23 cellular contexts compared by ENCODE assay signal in genomic region chr5:79112703-79113058, GRCh38. TPM values are rescaled to one million over a fixed set of nuclear protein-coding genes. Genes with fewer than 3 reads are reported as not detected.
A peak's percentile ranks its signal among the peaks of the same experiment; 100 is the strongest.
DNase-seq lines count a peak whose midpoint lies in the region; ATAC-seq and TF ChIP-seq lines count a peak whose summit lies in the region.
"Had no signal": no experiment of that assay in that cellular context is flagged by ENCODE, and none has a peak within 500 bp of the region (broad histone marks: within the 10 kb centered on the region; RNA-seq: fewer than 3 reads in every experiment).

No MANE protein-coding gene starts in this region.

- H3K36me3 ChIP-seq in HUES48 (ENCODE audit: control insufficient read depth, insufficient read depth, low read length), result no peaks in the 10 kb centered on the region
- H3K36me3 ChIP-seq in stomach, result no peaks in the 10 kb centered on the region
- H3K36me3 ChIP-seq: BLaER1 treated with 17β-estradiol and CSF1 and Interleukin-3, amounts not matched to agents 10 nM and 100 nM had no signal

- no peaks in the 10 kb centered on the region for H3K9me3 Mint-ChIP-seq in progenitor cell of endocrine pancreas (ENCODE audit: low read depth)
- H3K9me3 Mint-ChIP-seq: CD4-positive, alpha-beta memory T cell; IgD-negative memory B cell had no signal

- DNase-seq in epithelial cell of proximal tubule (ENCODE audit: low read depth) (no peak), left lobe of liver (ENCODE audit: low spot score) (peak; percentile 52), stomach (no peak), AML-193 (lab: John Stamatoyannopoulos, UW) (no peak), progenitor cell of endocrine pancreas (ENCODE audit: low spot score, unreplicated experiment) (no peak)
- DNase-seq: ACHN; CD4-positive, alpha-beta memory T cell; MV-4-11; NCI-H1105 treated with DMSO at 0.1 percent for 48 hours; NCI-H2029 treated with DMSO at 0.1 percent for 48 hours; NCI-H226; NCI-H510A treated with DMSO at 0.1 percent for 48 hours; NCI-H774; NK-92 treated with Interleukin-12 subunit alpha and Interleukin-12 subunit beta, amount 100 ng/mL, for 24 hours had no signal

- TF ChIP-seq CTCF in epithelial cell of proximal tubule (conservative IDR thresholded peaks at IDR 0.05; ENCODE audit: low read depth, low read length), result no peak
- no peak for TF ChIP-seq CTCF in stomach (IDR thresholded peaks at IDR 0.05)
- TF ChIP-seq CTCF in progenitor cell of endocrine pancreas (IDR thresholded peaks at IDR 0.05; ENCODE audit: unreplicated experiment), result no peak

- H3K4me3 ChIP-seq in HUES48 (ENCODE audit: low read depth, low read length), result peak overlapping the region; percentile 70; the same call in 1 of the 2 replicates
- H3K4me3 ChIP-seq in epithelial cell of proximal tubule (ENCODE audit: low read depth, low read length), result peak overlapping the region; percentile 53
- H3K4me3 ChIP-seq in stomach, result peak overlapping the region in 3 of 4 donors; percentile 26 to 49 (median 38)
- H3K4me3 ChIP-seq: BLaER1 treated with 17β-estradiol and CSF1 and Interleukin-3, amounts not matched to agents 10 nM and 100 nM had no signal

- no peak for TF ChIP-seq EP300 in stomach (IDR thresholded peaks at IDR 0.05)

- TF ChIP-seq POLR2A in stomach (IDR thresholded peaks at IDR 0.05), result no peak

- WGBS in stomach, 5 donors, result 78 to 93% (median 87%) methylated on average over 5 of the region's 5 CpGs

- ATAC-seq in left lobe of liver, result peak; percentile 2
- ATAC-seq in HG03354 (IDR thresholded peaks at IDR 0.05; ENCODE audit: poor library complexity, severe bottlenecking, unreplicated experiment), result no peak
- ATAC-seq: SK-N-SH treated with all-trans-retinoic acid at 6 μM for 48 hours had no signal

- peaks cover 47% of the 10 kb centered on the region for H3K27me3 ChIP-seq in HUES48 (ENCODE audit: control insufficient read depth, insufficient read depth, low read length)
- H3K27me3 ChIP-seq in stomach, result peaks cover 0 to 24% (median 19%) of the 10 kb centered on the region in 3 donors
- H3K27me3 ChIP-seq: BLaER1 treated with 17β-estradiol and CSF1 and Interleukin-3, amounts not matched to agents 10 nM and 100 nM had no signal

- intact Hi-C loops in stomach (cut with DNase I; ENCODE audit: low total_unique reads), result no loop called here

- H3K36me3 Mint-ChIP-seq in progenitor cell of endocrine pancreas (ENCODE audit: insufficient read depth), result no peaks in the 10 kb centered on the region
- H3K36me3 Mint-ChIP-seq: CD4-positive, alpha-beta memory T cell; IgD-negative memory B cell had no signal

- H3K4me1 ChIP-seq in HUES48 (ENCODE audit: control insufficient read depth, insufficient read depth, low read length) (no peaks in the 10 kb centered on the region; the same call in 1 of the 2 replicates), stomach (peaks cover 10 to 26% (median 18%) of the 10 kb centered on the region in 4 donors)

- H3K27ac ChIP-seq in HUES48 (ENCODE audit: low read depth, low read length), result no peak overlapping the region
- no peak overlapping the region for H3K27ac ChIP-seq in stomach
- H3K27ac ChIP-seq: BLaER1 treated with 17β-estradiol and CSF1 and Interleukin-3, amounts not matched to agents 10 nM and 100 nM; HL-60; RWPE1 had no signal

- H3K9me3 ChIP-seq in HUES48 (ENCODE audit: control insufficient read depth, insufficient read depth, low read length) (no peaks in the 10 kb centered on the region), stomach (no peaks in the 10 kb centered on the region)

- H3K27ac Mint-ChIP-seq in progenitor cell of endocrine pancreas, result no peak overlapping the region
- H3K27ac Mint-ChIP-seq: CD4-positive, alpha-beta memory T cell; IgD-negative memory B cell had no signal

- H3K4me3 Mint-ChIP-seq in progenitor cell of endocrine pancreas (ENCODE audit: low read depth), result no peak overlapping the region
- H3K4me3 Mint-ChIP-seq: CD4-positive, alpha-beta memory T cell; IgD-negative memory B cell had no signal

- H3K9ac ChIP-seq in HUES48 (ENCODE audit: low read depth, low read length), result no peak overlapping the region
- H3K9ac ChIP-seq: BLaER1 treated with 17β-estradiol and CSF1 and Interleukin-3, amounts not matched to agents 10 nM and 100 nM had no signal

- peaks cover 59% of the 10 kb centered on the region for H3K27me3 Mint-ChIP-seq in progenitor cell of endocrine pancreas

- peaks cover 6% of the 10 kb centered on the region for H3K4me1 Mint-ChIP-seq in progenitor cell of endocrine pancreas (ENCODE audit: low read depth)
- H3K4me1 Mint-ChIP-seq: IgD-negative memory B cell had no signal

RNA-seq across cellular contexts. Expression of gene BHMT, which starts 1.1 kb away (rescaled TPM):
- total RNA-seq in epithelial cell of proximal tubule (1.2 and 1.4 TPM in 2 replicates), left lobe of liver (957 TPM), stomach (1 to 10 TPM in 2 of 5 donors, not detected in 3; 1.8 to 4.0 TPM), progenitor cell of endocrine pancreas (1.2 and 1.4 TPM in 2 replicates)
- polyA plus RNA-seq in stomach, result 1 to 10 TPM in 2 of 3 donors, under 1 TPM in 1; 0.53 to 3.4 (median 2.6) TPM
- total RNA-seq: CD4-positive, alpha-beta memory T cell; G401; HT-29 had no signal
- polyA plus RNA-seq: CD4-positive, alpha-beta memory T cell; IgD-negative memory B cell had no signal

RNA-seq across cellular contexts. Expression of gene BHMT2, which starts 43.1 kb away (rescaled TPM):
- total RNA-seq in epithelial cell of proximal tubule (2.9 and 3.8 TPM in 2 replicates), left lobe of liver (374 TPM), stomach (1 to 10 TPM in 4 of 5 donors, under 1 TPM in 1; 0.45 to 9.9 (median 2.6) TPM), progenitor cell of endocrine pancreas (0.64 and 1.2 TPM in 2 replicates)
- 10 to 100 TPM in 1 of 3 donors, 1 to 10 TPM in 2; 3.9 to 10.6 (median 7.6) TPM for polyA plus RNA-seq in stomach
- total RNA-seq: CD4-positive, alpha-beta memory T cell; G401; HT-29 had no signal
- polyA plus RNA-seq: CD4-positive, alpha-beta memory T cell; IgD-negative memory B cell had no signal

RNA-seq across cellular contexts. Expression of gene DMGDH, which starts 43.2 kb away (rescaled TPM):
- 0.80 and 1.9 TPM in 2 replicates for total RNA-seq in epithelial cell of proximal tubule
- total RNA-seq in left lobe of liver, result 119 TPM
- total RNA-seq in stomach, result 1 to 10 TPM in 3 of 5 donors, under 1 TPM in 1, not detected in 1; 0.58 to 5.3 (median 2.6) TPM
- 1 to 10 TPM in 2 of 3 donors, under 1 TPM in 1; 0.38 to 3.1 (median 1.2) TPM for polyA plus RNA-seq in stomach
- total RNA-seq in progenitor cell of endocrine pancreas, result 0.75 and 0.84 TPM in 2 replicates
- total RNA-seq: G401, HT-29 had no signal

Comparison
In these comparisons a context has a peak if more than half of its experiments do, and no peak if none do; other contexts are left out.
1. RNA of gene BHMT, which starts 1.1 kb away (total RNA-seq): 957 TPM in left lobe of liver (single experiment); 1.2 to 1.4 TPM in progenitor cell of endocrine pancreas, 1.2 to 1.4 TPM in epithelial cell of proximal tubule and 1.8 to 4.0 TPM in stomach; every median in the first group is over 100 times any median in the second.
2. RNA of gene BHMT2, which starts 43.1 kb away (total RNA-seq): 374 TPM in left lobe of liver (single experiment); 2.9 to 3.8 TPM in epithelial cell of proximal tubule, 0.45 to 9.9 TPM in stomach and 0.64 to 1.2 TPM in progenitor cell of endocrine pancreas; every median in the first group is over 10 times any median in the second.
3. RNA of gene DMGDH, which starts 43.2 kb away (total RNA-seq): 119 TPM in left lobe of liver (single experiment); 0.80 to 1.9 TPM in epithelial cell of proximal tubule, 0.58 to 5.3 TPM in stomach and 0.75 to 0.84 TPM in progenitor cell of endocrine pancreas; every median in the first group is over 10 times any median in the second.
4. Peak in every context shown above with its lines, with median percentiles within 50 percentile points of each other: H3K4me3 ChIP-seq.